Comparison of ENCODE assay signal across 3 cellular contexts in genomic region chr6:87336367-87336766, GRCh38.
TF ChIP-seq lines count a peak whose summit lies in the region.

No MANE protein-coding gene starts in this region.

TF ChIP-seq in HEK293, 187 proteins besides CTCF, POLR2A, EP300 and RAD21:
- peak; percentile 56 for TF ChIP-seq ZNF600 (tag by site-specific recombination; IDR thresholded peaks at IDR 0.05)
- no peak for TF ChIP-seq ZNF274 (IDR thresholded peaks at IDR 0.05; ENCODE audit: low read length)
- no peak for TF ChIP-seq ZNF274 (tag by site-specific recombination; IDR thresholded peaks at IDR 0.05; ENCODE audit: borderline replicate concordance)
- peak; percentile 43 for TF ChIP-seq ZFHX2 (tag by site-specific recombination; conservative IDR thresholded peaks at IDR 0.05)
- no peak for TF ChIP-seq ZNF571 (tag by site-specific recombination; IDR thresholded peaks at IDR 0.05)
- peak; percentile 37; the same call in 1 of the 2 replicates for TF ChIP-seq PRDM1 (tag by site-specific recombination; IDR thresholded peaks at IDR 0.05)
- no peak for TF ChIP-seq ZNF645 (tag by site-specific recombination; IDR thresholded peaks at IDR 0.05)
- no peak for TF ChIP-seq PRDM6 (tag by site-specific recombination; IDR thresholded peaks at IDR 0.05)
- TF ChIP-seq GLIS1 (tag by site-specific recombination; IDR thresholded peaks at IDR 0.05), result no peak
- no peak for TF ChIP-seq ZBTB17 (tag by site-specific recombination; IDR thresholded peaks at IDR 0.05)
- TF ChIP-seq KLF10 (tag by site-specific recombination; IDR thresholded peaks at IDR 0.05), result no peak
- no peak for TF ChIP-seq ZNF292 (tag by site-specific recombination; IDR thresholded peaks at IDR 0.05; ENCODE audit: borderline replicate concordance, low read depth)
- peak; percentile 96 for TF ChIP-seq EGR2 (tag by site-specific recombination; IDR thresholded peaks at IDR 0.05; ENCODE audit: low read depth)

TF ChIP-seq in K562, 482 proteins besides CTCF, POLR2A, EP300 and RAD21 (continues in another document):
- no peak for TF ChIP-seq ZNF134 (CRISPR knock-in tag; conservative IDR thresholded peaks at IDR 0.05)
- no peak for TF ChIP-seq ZNF280A (IDR thresholded peaks at IDR 0.05; ENCODE audit: low read depth, partially characterized antibody)
- TF ChIP-seq ZNF77 (CRISPR knock-in tag; IDR thresholded peaks at IDR 0.05), result no peak
- TF ChIP-seq RBM25 (IDR thresholded peaks at IDR 0.05; ENCODE audit: low read depth, low read length, severe bottlenecking), result no peak
- TF ChIP-seq NRF1 (conservative IDR thresholded peaks at IDR 0.05 in 1 of 2, IDR thresholded peaks at IDR 0.05 in 1 of 2), result no peak
- peak; percentile 61; the same call in 1 of the 2 replicates for TF ChIP-seq ZEB2 (IDR thresholded peaks at IDR 0.05)
- TF ChIP-seq ARID1B (IDR thresholded peaks at IDR 0.05), result peak; percentile 73
- TF ChIP-seq NONO (IDR thresholded peaks at IDR 0.05; ENCODE audit: low read depth in 2 of 2, low read length in 1 of 2), result no peak
- TF ChIP-seq EHMT2 (IDR thresholded peaks at IDR 0.05), result peak; percentile 56; the same call in 1 of the 2 replicates
- TF ChIP-seq ZNF174 (CRISPR knock-in tag; IDR thresholded peaks at IDR 0.05), result no peak
- peak; percentile 21; the same call in 1 of the 2 replicates for TF ChIP-seq TAL1 (IDR thresholded peaks at IDR 0.05)
- TF ChIP-seq EGR1 (conservative IDR thresholded peaks at IDR 0.05), result peak; percentile 33; the same call in 1 of the 2 replicates
- TF ChIP-seq ATF3 (IDR thresholded peaks at IDR 0.05), result no peak
- TF ChIP-seq ATF3 (CRISPR knock-in tag; conservative IDR thresholded peaks at IDR 0.05), result no peak
- no peak for TF ChIP-seq LCOR (CRISPR knock-in tag; IDR thresholded peaks at IDR 0.05)
- TF ChIP-seq POU5F1 (IDR thresholded peaks at IDR 0.05; ENCODE audit: borderline replicate concordance, low read depth, low read length, partially characterized antibody), result no peak
- peak; percentile 37; the same call in 1 of the 2 replicates for TF ChIP-seq SMARCE1 (IDR thresholded peaks at IDR 0.05)
- TF ChIP-seq ELF4 (CRISPR knock-in tag; IDR thresholded peaks at IDR 0.05), result peak; percentile 39; the same call in 1 of the 2 replicates
- TF ChIP-seq ZNF175 (CRISPR knock-in tag; IDR thresholded peaks at IDR 0.05; ENCODE audit: low read depth), result no peak
- no peak for TF ChIP-seq CREB1 (IDR thresholded peaks at IDR 0.05)
- TF ChIP-seq CREB1 (CRISPR knock-in tag; IDR thresholded peaks at IDR 0.05), result no peak
- 0 out of 2 replicates have a peak, but pooled peaks have one; percentile 17 for TF ChIP-seq NFIC (IDR thresholded peaks at IDR 0.05)
- no peak for TF ChIP-seq PURB (CRISPR knock-in tag; IDR thresholded peaks at IDR 0.05; ENCODE audit: low read depth)
- TF ChIP-seq GATAD2A (IDR thresholded peaks at IDR 0.05), result 0 out of 2 replicates have a peak, but pooled peaks have one; percentile 61
- no peak for TF ChIP-seq PRMT5 (CRISPR knock-in tag; IDR thresholded peaks at IDR 0.05)
- peak; percentile 52 for TF ChIP-seq TCF3 (CRISPR knock-in tag; IDR thresholded peaks at IDR 0.05)
- TF ChIP-seq CBFA2T3 (IDR thresholded peaks at IDR 0.05), result peak; percentile 80
- no peak for TF ChIP-seq EZH2 (IDR thresholded peaks at IDR 0.05; ENCODE audit: borderline replicate concordance, low read depth, low read length)
- TF ChIP-seq DPF2 (IDR thresholded peaks at IDR 0.05), result peak; percentile 64
- TF ChIP-seq PKNOX1 (IDR thresholded peaks at IDR 0.05), result no peak
- TF ChIP-seq ZBTB2 (IDR thresholded peaks at IDR 0.05), result 0 out of 2 replicates have a peak, but pooled peaks have one; percentile 34
- TF ChIP-seq KAT7 (CRISPR knock-in tag; IDR thresholded peaks at IDR 0.05; ENCODE audit: borderline replicate concordance), result no peak
- no peak for TF ChIP-seq POLR3A (IDR thresholded peaks at IDR 0.05; ENCODE audit: borderline replicate concordance, extremely low read depth, insufficient read depth, insufficient read length)
- TF ChIP-seq CBFB (CRISPR knock-in tag; IDR thresholded peaks at IDR 0.05), result no peak
- peak; percentile 38; the same call in 1 of the 2 replicates for TF ChIP-seq SMARCA4 (IDR thresholded peaks at IDR 0.05)
- peak; percentile 54 for TF ChIP-seq CBFA2T2 (conservative IDR thresholded peaks at IDR 0.05)
- 0 out of 4 replicates have a peak, but pooled peaks of 1 of the 2 experiments have one; percentile 38 for TF ChIP-seq TRIM24 (IDR thresholded peaks at IDR 0.05)

TF ChIP-seq in GM12891, 5 proteins besides CTCF, POLR2A, EP300 and RAD21:
- no peak for TF ChIP-seq POLR2AphosphoS5 (IDR thresholded peaks at IDR 0.05; ENCODE audit: low read depth, low read length)
- no peak for TF ChIP-seq POU2F2 (IDR thresholded peaks at IDR 0.05; ENCODE audit: low read depth, low read length)
- TF ChIP-seq TAF1 (IDR thresholded peaks at IDR 0.05; ENCODE audit: low read depth, low read length), result no peak
- no peak for TF ChIP-seq PAX5 (IDR thresholded peaks at IDR 0.05; ENCODE audit: insufficient read depth, low read length, severe bottlenecking)
- no peak for TF ChIP-seq SPI1 (IDR thresholded peaks at IDR 0.05; ENCODE audit: low read depth, low read length)
